In genomic region chr1:7019510-7019909, GRCh38 we compare ENCODE assay signal across 1 cellular context.
TF ChIP-seq lines count a peak whose summit lies in the region.

No MANE protein-coding gene starts in this region.

TF ChIP-seq in HepG2, 621 proteins besides CTCF, POLR2A, EP300 and RAD21 (continued from another document):
- TF ChIP-seq ZNF792 (CRISPR knock-in tag; IDR thresholded peaks at IDR 0.05) (peak; percentile 99), MLXIP (CRISPR knock-in tag; IDR thresholded peaks at IDR 0.05; ENCODE audit: borderline replicate concordance) (no peak), NR2F6 (IDR thresholded peaks at IDR 0.05) (peak; percentile 74), NR2F6 (CRISPR knock-in tag; IDR thresholded peaks at IDR 0.05) (peak; percentile 76), ELF1 (CRISPR knock-in tag; IDR thresholded peaks at IDR 0.05) (0 out of 2 replicates have a peak, but pooled peaks have one; percentile 19), ZNF451 (CRISPR knock-in tag; IDR thresholded peaks at IDR 0.05) (no peak), GLMP (CRISPR knock-in tag; IDR thresholded peaks at IDR 0.05; ENCODE audit: borderline replicate concordance) (no peak), ZEB1 (IDR thresholded peaks at IDR 0.05; ENCODE audit: insufficient replicate concordance, low read depth) (peak; percentile 41), AHR (CRISPR knock-in tag; IDR thresholded peaks at IDR 0.05) (no peak), SKIL (CRISPR knock-in tag; IDR thresholded peaks at IDR 0.05; ENCODE audit: borderline replicate concordance) (no peak), ETV5 (CRISPR knock-in tag; IDR thresholded peaks at IDR 0.05; ENCODE audit: borderline replicate concordance) (peak; percentile 36; the same call in 1 of the 2 replicates), SMARCC2 (IDR thresholded peaks at IDR 0.05) (no peak), STAT5B (CRISPR knock-in tag; IDR thresholded peaks at IDR 0.05) (no peak), ZNF138 (CRISPR knock-in tag; IDR thresholded peaks at IDR 0.05; ENCODE audit: low read depth) (no peak), KLF9 (CRISPR knock-in tag; IDR thresholded peaks at IDR 0.05; ENCODE audit: low read depth) (no peak), GABPA (IDR thresholded peaks at IDR 0.05; ENCODE audit: low read depth, low read length) (peak; percentile 46), GABPA (CRISPR knock-in tag; IDR thresholded peaks at IDR 0.05; ENCODE audit: low read depth) (peak; percentile 88), TBX3 (IDR thresholded peaks at IDR 0.05; ENCODE audit: borderline replicate concordance) (no peak), FOXO1 (CRISPR knock-in tag; IDR thresholded peaks at IDR 0.05) (peak; percentile 17; the same call in 1 of the 2 replicates), RXRB (CRISPR knock-in tag; IDR thresholded peaks at IDR 0.05; ENCODE audit: borderline replicate concordance) (peak; percentile 23; the same call in 1 of the 2 replicates), SMC3 (IDR thresholded peaks at IDR 0.05; ENCODE audit: low read length) (no peak), ZNF614 (CRISPR knock-in tag; IDR thresholded peaks at IDR 0.05; ENCODE audit: borderline replicate concordance) (no peak), SALL1 (CRISPR knock-in tag; IDR thresholded peaks at IDR 0.05) (peak; percentile 26; the same call in 1 of the 2 replicates)
